In genomic region chr19:55672418-55672817, GRCh38 we compare ENCODE assay signal across 1 cellular context.
A peak's percentile ranks its signal among the peaks of the same experiment; 100 is the strongest.
TF ChIP-seq lines count a peak whose summit lies in the region.

No MANE protein-coding gene starts in this region.

TF ChIP-seq in K562, 482 proteins besides CTCF, POLR2A, EP300 and RAD21 (continued from another document):
- TF ChIP-seq ID3 (CRISPR knock-in tag; IDR thresholded peaks at IDR 0.05) (no peak), ID3 (tag; IDR thresholded peaks at IDR 0.05) (peak; percentile 77; the same call in 1 of the 2 replicates), ZNF263 (CRISPR knock-in tag; IDR thresholded peaks at IDR 0.05; ENCODE audit: borderline replicate concordance) (peak; percentile 88), ELF1 (tag; IDR thresholded peaks at IDR 0.05) (no peak), NCOR1 (IDR thresholded peaks at IDR 0.05) (peak; percentile 72), ELK1 (CRISPR knock-in tag; IDR thresholded peaks at IDR 0.05) (no peak), TEAD4 (IDR thresholded peaks at IDR 0.05; ENCODE audit: low read length) (peak; percentile 68), TEAD4 (CRISPR knock-in tag; IDR thresholded peaks at IDR 0.05; ENCODE audit: borderline replicate concordance) (no peak), NKRF (IDR thresholded peaks at IDR 0.05; ENCODE audit: borderline replicate concordance) (no peak)
